1 cellular context compared by ENCODE assay signal in the genomic region with DNA sequence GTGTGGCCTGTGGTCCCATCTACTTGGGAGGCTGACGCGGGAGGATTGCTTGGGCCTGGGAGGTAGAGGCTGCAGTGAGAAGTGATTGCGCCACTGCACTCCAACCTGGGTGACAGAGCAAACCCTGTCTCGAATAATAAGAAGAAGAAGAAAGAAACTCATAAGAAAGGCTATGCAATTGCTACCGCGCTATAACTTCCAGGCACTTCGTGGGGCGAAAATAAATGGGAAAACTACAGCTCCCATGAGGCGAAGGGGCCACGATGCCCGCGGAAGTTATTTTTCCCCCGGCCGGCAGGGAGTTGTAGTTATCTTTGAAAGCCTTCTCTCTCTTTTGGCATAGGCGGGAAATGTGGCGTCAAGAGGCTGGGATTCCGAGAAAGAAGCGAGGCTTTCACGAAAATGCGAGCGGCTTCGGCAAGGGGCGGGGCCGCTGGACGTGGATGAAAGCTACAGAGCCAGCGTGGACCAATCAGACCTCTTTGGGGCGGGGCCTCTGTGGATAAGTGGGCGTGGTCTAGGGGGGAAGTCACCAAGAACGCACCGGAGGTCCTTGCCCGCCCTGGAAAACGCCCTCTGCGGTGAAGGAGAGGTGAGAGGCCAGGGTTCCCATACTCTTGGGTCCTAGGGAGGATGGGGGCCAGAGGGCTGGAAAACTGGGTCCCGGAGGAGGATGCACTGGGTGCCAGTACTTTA.
TF ChIP-seq lines count a peak whose summit lies in the region.

Gene NUCB1, plus strand, starts transcription at position 532 of the 696 bp plus-strand sequence. CDS start 485 bp downstream, outside the sequence.

TF ChIP-seq in K562, 482 proteins besides CTCF, POLR2A, EP300 and RAD21 (continued from another document and continues in another):
- TF ChIP-seq CLOCK (CRISPR knock-in tag; IDR thresholded peaks at IDR 0.05; ENCODE audit: borderline replicate concordance) (no peak), CBFA2T2 (conservative IDR thresholded peaks at IDR 0.05) (no peak), HLTF (IDR thresholded peaks at IDR 0.05) (no peak), SP1 (CRISPR knock-in tag; IDR thresholded peaks at IDR 0.05) (peak; percentile 98), PHF8 (IDR thresholded peaks at IDR 0.05; ENCODE audit: borderline replicate concordance, low read length) (peak; percentile 58; the same call in 1 of the 2 replicates), ERF (CRISPR knock-in tag; IDR thresholded peaks at IDR 0.05) (no peak), ZBTB34 (CRISPR knock-in tag; IDR thresholded peaks at IDR 0.05) (no peak), SMC3 (conservative IDR thresholded peaks at IDR 0.05; ENCODE audit: insufficient read depth, low read depth, low read length) (no peak), ETV5 (CRISPR knock-in tag; IDR thresholded peaks at IDR 0.05; ENCODE audit: low read depth) (peak; percentile 60; the same call in 1 of the 2 replicates), RBBP5 (IDR thresholded peaks at IDR 0.05; ENCODE audit: borderline replicate concordance, insufficient read depth, low read length, poor library complexity, severe bottlenecking) (peak; percentile 35), SLC30A9 (CRISPR knock-in tag; IDR thresholded peaks at IDR 0.05) (no peak), THRB (CRISPR knock-in tag; conservative IDR thresholded peaks at IDR 0.05) (no peak), SMARCA5 (IDR thresholded peaks at IDR 0.05) (peak; percentile 10; the same call in 1 of the 2 replicates), TRIM24 (IDR thresholded peaks at IDR 0.05) (0 out of 4 replicates have a peak, but pooled peaks of 1 of the 2 experiments have one; percentile 1), TEAD4 (IDR thresholded peaks at IDR 0.05; ENCODE audit: low read length) (peak; percentile 70), TEAD4 (CRISPR knock-in tag; IDR thresholded peaks at IDR 0.05; ENCODE audit: borderline replicate concordance) (no peak), BCL6 (CRISPR knock-in tag; IDR thresholded peaks at IDR 0.05) (no peak), CBX1 (IDR thresholded peaks at IDR 0.05; ENCODE audit: low read depth) (no peak), ZBTB8A (IDR thresholded peaks at IDR 0.05; ENCODE audit: partially characterized antibody) (no peak), MTA3 (IDR thresholded peaks at IDR 0.05; ENCODE audit: borderline replicate concordance) (0 out of 2 replicates have a peak, but pooled peaks have one; percentile 35), ZNF764 (CRISPR knock-in tag; IDR thresholded peaks at IDR 0.05; ENCODE audit: low read depth) (no peak), PRMT5 (CRISPR knock-in tag; IDR thresholded peaks at IDR 0.05) (no peak), ZNF212 (CRISPR knock-in tag; IDR thresholded peaks at IDR 0.05) (no peak), TAF1 (IDR thresholded peaks at IDR 0.05; ENCODE audit: control insufficient read depth, extremely low read depth, insufficient read depth, low read length, severe bottlenecking) (peak; percentile 52), CBFA2T3 (IDR thresholded peaks at IDR 0.05) (peak; percentile 25; the same call in 1 of the 2 replicates), RBM25 (IDR thresholded peaks at IDR 0.05; ENCODE audit: low read depth, low read length, severe bottlenecking) (peak; percentile 19), GMEB1 (CRISPR knock-in tag; IDR thresholded peaks at IDR 0.05) (peak; percentile 45; the same call in 1 of the 2 replicates), RFX5 (IDR thresholded peaks at IDR 0.05; ENCODE audit: low read depth, low read length) (no peak), ZFPM2 (CRISPR knock-in tag; IDR thresholded peaks at IDR 0.05) (no peak)
- TF ChIP-seq, protein P1, sequence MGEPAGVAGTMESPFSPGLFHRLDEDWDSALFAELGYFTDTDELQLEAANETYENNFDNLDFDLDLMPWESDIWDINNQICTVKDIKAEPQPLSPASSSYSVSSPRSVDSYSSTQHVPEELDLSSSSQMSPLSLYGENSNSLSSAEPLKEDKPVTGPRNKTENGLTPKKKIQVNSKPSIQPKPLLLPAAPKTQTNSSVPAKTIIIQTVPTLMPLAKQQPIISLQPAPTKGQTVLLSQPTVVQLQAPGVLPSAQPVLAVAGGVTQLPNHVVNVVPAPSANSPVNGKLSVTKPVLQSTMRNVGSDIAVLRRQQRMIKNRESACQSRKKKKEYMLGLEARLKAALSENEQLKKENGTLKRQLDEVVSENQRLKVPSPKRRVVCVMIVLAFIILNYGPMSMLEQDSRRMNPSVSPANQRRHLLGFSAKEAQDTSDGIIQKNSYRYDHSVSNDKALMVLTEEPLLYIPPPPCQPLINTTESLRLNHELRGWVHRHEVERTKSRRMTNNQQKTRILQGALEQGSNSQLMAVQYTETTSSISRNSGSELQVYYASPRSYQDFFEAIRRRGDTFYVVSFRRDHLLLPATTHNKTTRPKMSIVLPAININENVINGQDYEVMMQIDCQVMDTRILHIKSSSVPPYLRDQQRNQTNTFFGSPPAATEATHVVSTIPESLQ (CRISPR knock-in tag; IDR thresholded peaks at IDR 0.05), result no peak
- TF ChIP-seq, protein P2, sequence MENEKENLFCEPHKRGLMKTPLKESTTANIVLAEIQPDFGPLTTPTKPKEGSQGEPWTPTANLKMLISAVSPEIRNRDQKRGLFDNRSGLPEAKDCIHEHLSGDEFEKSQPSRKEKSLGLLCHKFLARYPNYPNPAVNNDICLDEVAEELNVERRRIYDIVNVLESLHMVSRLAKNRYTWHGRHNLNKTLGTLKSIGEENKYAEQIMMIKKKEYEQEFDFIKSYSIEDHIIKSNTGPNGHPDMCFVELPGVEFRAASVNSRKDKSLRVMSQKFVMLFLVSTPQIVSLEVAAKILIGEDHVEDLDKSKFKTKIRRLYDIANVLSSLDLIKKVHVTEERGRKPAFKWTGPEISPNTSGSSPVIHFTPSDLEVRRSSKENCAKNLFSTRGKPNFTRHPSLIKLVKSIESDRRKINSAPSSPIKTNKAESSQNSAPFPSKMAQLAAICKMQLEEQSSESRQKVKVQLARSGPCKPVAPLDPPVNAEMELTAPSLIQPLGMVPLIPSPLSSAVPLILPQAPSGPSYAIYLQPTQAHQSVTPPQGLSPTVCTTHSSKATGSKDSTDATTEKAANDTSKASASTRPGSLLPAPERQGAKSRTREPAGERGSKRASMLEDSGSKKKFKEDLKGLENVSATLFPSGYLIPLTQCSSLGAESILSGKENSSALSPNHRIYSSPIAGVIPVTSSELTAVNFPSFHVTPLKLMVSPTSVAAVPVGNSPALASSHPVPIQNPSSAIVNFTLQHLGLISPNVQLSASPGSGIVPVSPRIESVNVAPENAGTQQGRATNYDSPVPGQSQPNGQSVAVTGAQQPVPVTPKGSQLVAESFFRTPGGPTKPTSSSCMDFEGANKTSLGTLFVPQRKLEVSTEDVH (IDR thresholded peaks at IDR 0.05; ENCODE audit: low read depth, partially characterized antibody), result peak; percentile 94
- TF ChIP-seq, protein P3, sequence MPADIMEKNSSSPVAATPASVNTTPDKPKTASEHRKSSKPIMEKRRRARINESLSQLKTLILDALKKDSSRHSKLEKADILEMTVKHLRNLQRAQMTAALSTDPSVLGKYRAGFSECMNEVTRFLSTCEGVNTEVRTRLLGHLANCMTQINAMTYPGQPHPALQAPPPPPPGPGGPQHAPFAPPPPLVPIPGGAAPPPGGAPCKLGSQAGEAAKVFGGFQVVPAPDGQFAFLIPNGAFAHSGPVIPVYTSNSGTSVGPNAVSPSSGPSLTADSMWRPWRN (IDR thresholded peaks at IDR 0.05; ENCODE audit: low read depth), result no peak
- TF ChIP-seq, protein P4, sequence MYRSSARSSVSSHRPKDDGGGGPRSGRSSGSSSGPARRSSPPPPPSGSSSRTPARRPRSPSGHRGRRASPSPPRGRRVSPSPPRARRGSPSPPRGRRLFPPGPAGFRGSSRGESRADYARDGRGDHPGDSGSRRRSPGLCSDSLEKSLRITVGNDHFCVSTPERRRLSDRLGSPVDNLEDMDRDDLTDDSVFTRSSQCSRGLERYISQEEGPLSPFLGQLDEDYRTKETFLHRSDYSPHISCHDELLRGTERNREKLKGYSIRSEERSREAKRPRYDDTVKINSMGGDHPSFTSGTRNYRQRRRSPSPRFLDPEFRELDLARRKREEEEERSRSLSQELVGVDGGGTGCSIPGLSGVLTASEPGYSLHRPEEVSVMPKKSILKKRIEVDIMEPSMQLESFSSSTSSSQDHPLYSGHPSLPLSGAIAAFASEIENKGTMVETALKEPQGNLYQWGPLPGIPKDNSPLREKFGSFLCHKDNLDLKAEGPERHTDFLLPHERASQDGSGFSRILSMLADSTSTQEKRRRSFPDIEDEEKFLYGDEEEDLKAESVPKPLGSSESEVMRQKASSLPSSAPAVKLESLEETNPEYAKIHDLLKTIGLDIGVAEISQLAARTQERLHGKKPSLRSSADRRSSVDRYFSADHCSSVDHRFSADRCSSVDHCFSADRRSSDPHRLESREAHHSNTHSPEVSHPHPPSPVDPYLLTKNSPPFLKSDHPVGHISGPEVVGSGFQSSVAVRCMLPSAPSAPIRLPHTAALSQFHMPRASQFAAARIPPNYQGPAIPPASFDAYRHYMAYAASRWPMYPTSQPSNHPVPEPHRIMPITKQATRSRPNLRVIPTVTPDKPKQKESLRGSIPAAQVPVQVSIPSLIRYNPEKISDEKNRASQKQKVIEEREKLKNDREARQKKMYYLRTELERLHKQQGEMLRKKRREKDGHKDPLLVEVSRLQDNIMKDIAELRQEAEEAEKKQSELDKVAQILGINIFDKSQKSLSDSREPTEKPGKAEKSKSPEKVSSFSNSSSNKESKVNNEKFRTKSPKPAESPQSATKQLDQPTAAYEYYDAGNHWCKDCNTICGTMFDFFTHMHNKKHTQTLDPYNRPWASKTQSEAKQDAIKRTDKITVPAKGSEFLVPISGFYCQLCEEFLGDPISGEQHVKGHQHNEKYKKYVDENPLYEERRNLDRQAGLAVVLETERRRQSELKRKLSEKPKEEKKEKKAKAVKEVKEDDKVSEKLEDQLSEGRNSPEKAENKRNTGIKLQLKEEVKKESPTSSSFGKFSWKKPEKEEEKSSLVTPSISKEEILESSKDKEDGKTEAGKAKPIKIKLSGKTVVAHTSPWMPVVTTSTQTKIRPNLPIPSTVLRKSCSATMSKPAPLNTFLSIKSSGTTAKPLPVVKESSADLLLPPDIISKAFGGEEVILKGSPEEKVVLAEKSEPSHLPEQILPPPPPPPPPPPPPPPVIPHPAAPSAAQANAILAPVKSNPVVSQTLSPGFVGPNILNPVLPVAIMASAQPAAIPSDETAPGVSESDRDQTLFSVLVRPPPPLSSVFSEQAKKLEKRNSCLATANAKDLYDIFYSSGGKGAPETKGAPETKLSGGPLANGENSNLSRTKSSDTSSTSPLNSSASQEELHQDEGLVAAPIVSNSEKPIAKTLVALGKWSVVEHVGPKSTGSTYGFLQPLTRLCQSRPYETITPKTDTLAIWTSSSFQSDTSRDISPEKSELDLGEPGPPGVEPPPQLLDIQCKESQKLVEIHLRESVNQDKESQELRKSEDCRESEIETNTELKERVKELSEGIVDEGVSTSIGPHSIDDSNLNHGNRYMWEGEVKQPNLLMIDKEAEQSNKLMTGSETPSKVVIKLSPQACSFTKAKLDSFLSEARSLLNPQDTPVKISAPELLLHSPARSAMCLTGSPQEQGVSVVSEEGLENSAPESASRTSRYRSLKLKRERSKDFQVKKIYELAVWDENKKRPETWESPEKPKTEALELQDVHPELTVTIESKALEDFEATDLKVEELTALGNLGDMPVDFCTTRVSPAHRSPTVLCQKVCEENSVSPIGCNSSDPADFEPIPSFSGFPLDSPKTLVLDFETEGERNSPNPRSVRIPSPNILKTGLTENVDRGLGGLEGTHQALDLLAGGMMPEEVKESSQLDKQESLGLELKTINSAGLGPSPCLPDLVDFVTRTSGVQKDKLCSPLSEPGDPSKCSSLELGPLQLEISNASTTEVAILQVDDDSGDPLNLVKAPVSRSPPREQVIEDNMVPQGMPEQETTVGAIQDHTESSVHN (IDR thresholded peaks at IDR 0.05; ENCODE audit: borderline replicate concordance in 1 of 2, low read depth in 1 of 2), result no peak
